8 cellular contexts compared by ENCODE assay signal in genomic region chr6:158799051-158799792, GRCh38. TPM values are rescaled to one million over a fixed set of nuclear protein-coding genes. Genes with fewer than 3 reads are reported as not detected.
DNase-seq lines count a peak whose midpoint lies in the region; ATAC-seq, FAIRE-seq and TF ChIP-seq lines count a peak whose summit lies in the region.

No MANE protein-coding gene starts in this region.

- TF ChIP-seq CTCF in RWPE2 (IDR thresholded peaks at IDR 0.05; ENCODE audit: poor library complexity, severe bottlenecking) (peak; percentile 35), esophagus muscularis mucosa (IDR thresholded peaks at IDR 0.05) (no peak), pancreas (IDR thresholded peaks at IDR 0.05) (peak in 1 of 4 donors; percentile 22)

- FAIRE-seq in pancreas (lab: Jason Lieb, UNC): no peak

- H3K9me3 ChIP-seq in RWPE2 (ENCODE audit: severe bottlenecking) (no peaks in the 10 kb centered on the region), esophagus muscularis mucosa (no peaks in the 10 kb centered on the region), pancreas (no peaks in the 10 kb centered on the region)

- no peak for TF ChIP-seq EP300 in Ishikawa (IDR thresholded peaks at IDR 0.05; ENCODE audit: borderline replicate concordance)
- no peak for TF ChIP-seq EP300 in esophagus muscularis mucosa (IDR thresholded peaks at IDR 0.05)

- TF ChIP-seq RAD21 in Ishikawa (IDR thresholded peaks at IDR 0.05; ENCODE audit: low read depth): no peak

- intact Hi-C loops in esophagus muscularis mucosa (cut with DNase I) (no loop called here), pancreas (cut with DNase I) (no loop called here)

- no peak for TF ChIP-seq POLR2A in esophagus muscularis mucosa (IDR thresholded peaks at IDR 0.05; ENCODE audit: low read depth)

- ATAC-seq in RWPE2 (ENCODE audit: low read depth) (peak; percentile 47), pancreas (peak; percentile 80 to 89 (median 82)), GM18870 (IDR thresholded peaks at IDR 0.05; ENCODE audit: unreplicated experiment) (no peak)

- peaks cover 81% of the 10 kb centered on the region for H3K4me1 ChIP-seq in RWPE2 (ENCODE audit: insufficient read depth, poor library complexity, severe bottlenecking)
- peaks cover 47 to 88% (median 66%) of the 10 kb centered on the region in 4 donors for H3K4me1 ChIP-seq in esophagus muscularis mucosa
- H3K4me1 ChIP-seq in pancreas: peaks cover 81 to 83% (median 81%) of the 10 kb centered on the region in 3 donors

- H3K27me3 ChIP-seq in RWPE2 (ENCODE audit: insufficient read depth, poor library complexity, severe bottlenecking) (no peaks in the 10 kb centered on the region), esophagus muscularis mucosa (no peaks in the 10 kb centered on the region), pancreas (no peaks in the 10 kb centered on the region)

- H3K27ac ChIP-seq in RWPE2 (ENCODE audit: poor library complexity, severe bottlenecking) (peak overlapping the region; percentile 41), esophagus muscularis mucosa (replicated peaks in 1 of 4) (peak overlapping the region; percentile 31 to 47 (median 40)), pancreas (peak overlapping the region; percentile 79 to 90 (median 82))

- DNase-seq in Ammon's horn (ENCODE audit: low spot score) (peak; percentile 53), RWPE2 (ENCODE audit: low spot score) (no peak), esophagus muscularis mucosa (ENCODE audit: extremely low spot score) (no peak), pancreas (peak; percentile 75 to 95 (median 88)), DMS114 treated with DMSO at 0.1 percent for 48 hours (lab: John Stamatoyannopoulos, UW; ENCODE audit: unreplicated experiment) (no peak), NCI-H1930 (lab: John Stamatoyannopoulos, UW) (no peak)

- H3K4me3 ChIP-seq in RWPE2 (ENCODE audit: severe bottlenecking) (no peak overlapping the region), esophagus muscularis mucosa (no peak overlapping the region), pancreas (no peak overlapping the region)

- H3K36me3 ChIP-seq in RWPE2 (ENCODE audit: low read depth) (peaks cover 70% of the 10 kb centered on the region), esophagus muscularis mucosa (no peaks in the 10 kb centered on the region), pancreas (no peaks in the 10 kb centered on the region)

- WGBS in esophagus muscularis mucosa: 33% methylated on average over 11 of the region's 11 CpGs
- 8% methylated on average over 11 of the region's 11 CpGs for whole genome bisulfite sequencing in pancreas, 2 donors

TF ChIP-seq in Ishikawa, 13 proteins besides CTCF, POLR2A, EP300 and RAD21:
- no peak for TF ChIP-seq TAF1 (IDR thresholded peaks at IDR 0.05; ENCODE audit: low read depth)
- peak; percentile 24; the same call in 1 of the 2 replicates for TF ChIP-seq NFIC (IDR thresholded peaks at IDR 0.05)

RNA-seq across cellular contexts. Expression of gene EZR, which starts 19.9 kb away (rescaled TPM):
- total RNA-seq in esophagus muscularis mucosa (100 to 1,000 TPM; 205 to 226 (median 212) TPM), pancreas (100 to 1,000 TPM in 3 of 6 donors, 10 to 100 TPM in 3; 68.1 to 109 (median 94.8) TPM)
- polyA plus RNA-seq in pancreas: 10 to 100 TPM; 70.6 to 91.6 TPM

Comparison
In these comparisons a context has a peak if more than half of its experiments do, and no peak if none do; other contexts are left out.
1. DNase-seq: peak in Ammon's horn (single experiment) and pancreas (6 of 6); none in RWPE2 (single experiment), esophagus muscularis mucosa (single experiment), DMS114 treated with DMSO at 0.1 percent for 48 hours (single experiment) and NCI-H1930 (0 of 2).
2. Peak in every context shown above with its lines, with median percentiles within 50 percentile points of each other: H3K27ac ChIP-seq.